ENCODE assay signal across 11 cellular contexts in genomic region chr22:50408311-50408710, GRCh38.
DNase-seq lines count a peak whose midpoint lies in the region; ATAC-seq and TF ChIP-seq lines count a peak whose summit lies in the region.
"Had no signal": no experiment of that assay in that cellular context is flagged by ENCODE, and none has a peak within 500 bp of the region (broad histone marks: within the 10 kb centered on the region; RNA-seq: fewer than 3 reads in every experiment).

No MANE protein-coding gene starts in this region.

- POLR2A ChIA-PET in RWPE1 (lab: Yijun Ruan, JAX; ENCODE audit: low non-redundant PET): no interaction called here

- ATAC-seq in left ventricle myocardium superior (no peak), Right ventricle myocardium superior (ENCODE audit: poor library complexity) (no peak)
- no peak for ATAC-seq in stimulated activated effector memory CD8-positive, alpha-beta T cell treated with anti-CD3 and anti-CD28 coated beads, Interleukin-12 subunit alpha, Interleukin-12 subunit beta, amount 100 ng/mL, for 72 hours
- ATAC-seq: CD8-positive, alpha-beta T cell had no signal

- H3K9me3 Mint-ChIP-seq in mesothelial cell of epicardium: no peaks in the 10 kb centered on the region
- no peaks in the 10 kb centered on the region for H3K9me3 Mint-ChIP-seq in stimulated activated effector memory CD8-positive, alpha-beta T cell treated with anti-CD3 and anti-CD28 coated beads, Interleukin-12 subunit alpha, Interleukin-12 subunit beta, amount 100 ng/mL, for 72 hours
- no peaks in the 10 kb centered on the region for H3K9me3 Mint-ChIP-seq in activated naive CD4-positive, alpha-beta T cell treated with anti-CD3 and anti-CD28 coated beads for 36 hours
- H3K9me3 Mint-ChIP-seq: CD8-positive, alpha-beta T cell had no signal

- no peak overlapping the region for H3K4me3 Mint-ChIP-seq in mesothelial cell of epicardium
- no peak overlapping the region for H3K4me3 Mint-ChIP-seq in stimulated activated effector memory CD8-positive, alpha-beta T cell treated with anti-CD3 and anti-CD28 coated beads, Interleukin-12 subunit alpha, Interleukin-12 subunit beta, amount 100 ng/mL, for 72 hours
- H3K4me3 Mint-ChIP-seq in activated naive CD4-positive, alpha-beta T cell treated with anti-CD3 and anti-CD28 coated beads for 36 hours: no peak overlapping the region
- H3K4me3 Mint-ChIP-seq: B cell; CD8-positive, alpha-beta T cell had no signal

- H3K27ac Mint-ChIP-seq in mesothelial cell of epicardium: peak overlapping the region; percentile 47
- peak overlapping the region; percentile 7 for H3K27ac Mint-ChIP-seq in stimulated activated effector memory CD8-positive, alpha-beta T cell treated with anti-CD3 and anti-CD28 coated beads, Interleukin-12 subunit alpha, Interleukin-12 subunit beta, amount 100 ng/mL, for 72 hours
- no peak overlapping the region for H3K27ac Mint-ChIP-seq in activated naive CD4-positive, alpha-beta T cell treated with anti-CD3 and anti-CD28 coated beads for 36 hours
- H3K27ac Mint-ChIP-seq: B cell; CD8-positive, alpha-beta T cell had no signal

- H3K4me1 Mint-ChIP-seq in mesothelial cell of epicardium: peaks cover 2% of the 10 kb centered on the region
- peaks cover 15% of the 10 kb centered on the region for H3K4me1 Mint-ChIP-seq in stimulated activated effector memory CD8-positive, alpha-beta T cell treated with anti-CD3 and anti-CD28 coated beads, Interleukin-12 subunit alpha, Interleukin-12 subunit beta, amount 100 ng/mL, for 72 hours
- no peaks in the 10 kb centered on the region for H3K4me1 Mint-ChIP-seq in activated naive CD4-positive, alpha-beta T cell treated with anti-CD3 and anti-CD28 coated beads for 36 hours (ENCODE audit: low read depth)

- H3K27ac ChIP-seq in RWPE1: peak overlapping the region; percentile 20; the same call in 1 of the 2 replicates
- H3K27ac ChIP-seq: BLaER1 treated with 17β-estradiol and CSF1 and Interleukin-3, amounts not matched to agents 10 nM and 100 nM; GM23248 had no signal

- TF ChIP-seq CTCF in RWPE1 (conservative IDR thresholded peaks at IDR 0.05; ENCODE audit: low read depth) (no peak), mesothelial cell of epicardium (IDR thresholded peaks at IDR 0.05; ENCODE audit: unreplicated experiment) (no peak)

- H3K36me3 Mint-ChIP-seq in mesothelial cell of epicardium: peaks cover 22% of the 10 kb centered on the region
- peaks cover 84% of the 10 kb centered on the region for H3K36me3 Mint-ChIP-seq in stimulated activated effector memory CD8-positive, alpha-beta T cell treated with anti-CD3 and anti-CD28 coated beads, Interleukin-12 subunit alpha, Interleukin-12 subunit beta, amount 100 ng/mL, for 72 hours
- peaks cover 3% of the 10 kb centered on the region for H3K36me3 Mint-ChIP-seq in activated naive CD4-positive, alpha-beta T cell treated with anti-CD3 and anti-CD28 coated beads for 36 hours (ENCODE audit: low read depth)

- H3K27me3 Mint-ChIP-seq in mesothelial cell of epicardium (ENCODE audit: low read depth): no peaks in the 10 kb centered on the region
- no peaks in the 10 kb centered on the region for H3K27me3 Mint-ChIP-seq in activated naive CD4-positive, alpha-beta T cell treated with anti-CD3 and anti-CD28 coated beads for 36 hours (ENCODE audit: low read depth)
- H3K27me3 Mint-ChIP-seq: B cell had no signal

- CTCF ChIA-PET in RWPE1 (lab: Yijun Ruan, JAX): interaction anchor here (0.7 kb wide), 1 partner anchor 8 kb away, joined by 4 read pairs; no protein-coding TSS in a partner anchor
- CTCF ChIA-PET in activated naive CD4-positive, alpha-beta T cell treated with anti-CD3 and anti-CD28 coated beads for 36 hours (lab: Charles Lee): interaction anchor here (0.5 kb wide), 1 partner anchor 17 kb away, joined by 3 read pairs; no protein-coding TSS in a partner anchor

- DNase-seq in left ventricle myocardium superior: peak; percentile 21
- DNase-seq in Right ventricle myocardium superior: no peak
- no peak for DNase-seq in RWPE1 (ENCODE audit: low spot score)
- DNase-seq in mesothelial cell of epicardium (ENCODE audit: low spot score in 2 of 2, unreplicated experiment in 2 of 2): no peak
- no peak for DNase-seq in stimulated activated effector memory CD8-positive, alpha-beta T cell treated with anti-CD3 and anti-CD28 coated beads, Interleukin-12 subunit alpha, Interleukin-12 subunit beta, amount 100 ng/mL, for 72 hours (ENCODE audit: low spot score in 2 of 2)
- DNase-seq in activated naive CD4-positive, alpha-beta T cell treated with anti-CD3 and anti-CD28 coated beads for 36 hours: no peak
- DNase-seq in activated effector memory CD4-positive, alpha-beta T cell treated with anti-CD3 and anti-CD28 coated beads, Interleukin-2, amount 50 U/mL, for 16 hours: no peak
- DNase-seq: CD8-positive, alpha-beta T cell; GM23248 had no signal

- intact Hi-C loops in left ventricle myocardium superior (cut with micrococcal nuclease) (no loop called here), Right ventricle myocardium superior (cut with DNase I) (no loop called here)
- intact Hi-C loops in activated naive CD4-positive, alpha-beta T cell treated with anti-CD3 and anti-CD28 coated beads for 36 hours (cut with micrococcal nuclease): no loop called here
